ENCODE assay signal across 15 cellular contexts in the genomic region with DNA sequence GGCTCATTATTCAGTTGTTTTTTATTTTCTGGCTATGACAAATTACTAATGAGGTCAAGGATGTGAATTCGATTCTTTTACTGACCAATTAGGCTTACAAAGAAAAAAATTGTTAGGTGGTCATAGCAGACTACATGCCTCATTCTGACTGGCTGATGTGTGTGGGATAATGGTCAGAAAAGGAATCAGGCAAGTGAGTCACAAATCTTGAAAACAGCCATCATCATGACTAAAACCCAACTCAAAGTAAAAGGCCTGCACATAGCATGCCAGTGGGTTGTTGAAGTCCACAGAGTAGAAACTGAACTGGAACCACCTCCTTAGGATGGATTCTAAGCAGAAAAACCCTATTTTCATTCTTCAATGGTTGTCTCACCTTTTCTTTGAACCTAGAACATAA. TPM values are rescaled to one million over a fixed set of nuclear protein-coding genes. Genes with fewer than 3 reads are reported as not detected.
DNase-seq lines count a peak whose midpoint lies in the region; ATAC-seq and FAIRE-seq lines count a peak whose summit lies in the region.
"Had no signal": no experiment of that assay in that cellular context is flagged by ENCODE, and none has a peak within 500 bp of the region (broad histone marks: within the 10 kb centered on the region; RNA-seq: fewer than 3 reads in every experiment).

No MANE protein-coding gene starts in this region.

- no peak for FAIRE-seq in HTR-8/SVneo (lab: Jason Lieb, UNC)

- H3K36me3 ChIP-seq in MG63 = peaks cover 67% of the 10 kb centered on the region

- peaks cover 3% of the 10 kb centered on the region; the same call in 1 of the 2 replicates for H3K9me3 ChIP-seq in MG63

- H3K27me3 ChIP-seq in MG63 = no peaks in the 10 kb centered on the region

- H3K27ac ChIP-seq in epithelial cell of prostate = no peak overlapping the region

- no peak for ATAC-seq in GM19351 (IDR thresholded peaks at IDR 0.05; ENCODE audit: unreplicated experiment)
- ATAC-seq: left colon, Panc1 had no signal

- H3K4me3 ChIP-seq in MG63 = no peak overlapping the region

- DNase-seq in EH (ENCODE audit: low read depth) (peak; percentile 88), MG63 (peak; percentile 31), epithelial cell of prostate (ENCODE audit: low read depth, low spot score) (peak; percentile 12), non-pigmented ciliary epithelial cell (ENCODE audit: low read depth) (peak; percentile 65), HTR-8/SVneo (ENCODE audit: insufficient read length, low spot score) (no peak), NCI-H1048 (lab: John Stamatoyannopoulos, UW) (no peak), DMS 273 (lab: John Stamatoyannopoulos, UW; ENCODE audit: unreplicated experiment) (no peak)
- DNase-seq: activated CD4-positive, CD25-positive, alpha-beta regulatory T cell; CD4-positive, alpha-beta T cell; central memory CD4-positive, alpha-beta T cell; left colon; NCI-H2081 treated with DMSO at 0.1 percent for 48 hours; substantia nigra had no signal

RNA-seq across cellular contexts. Expression of a gene that starts 8.6 kb away (rescaled TPM):
- total RNA-seq in MG63 (2014; rRNA removed; shearing (Covaris generic); ENCODE audit: low replicate concordance) = 13.5 and 20.6 TPM in 2 replicates

RNA-seq across cellular contexts. Expression of a gene that starts 8.9 kb away (rescaled TPM):
- total RNA-seq in MG63 (2014; rRNA removed; shearing (Covaris generic); ENCODE audit: low replicate concordance) = 88.6 TPM in 2 replicates

Comparison
In these comparisons a context has a peak if more than half of its experiments do, and no peak if none do; other contexts are left out.
1. DNase-seq: peak in EH (single experiment), MG63 (single experiment), epithelial cell of prostate (single experiment) and non-pigmented ciliary epithelial cell (single experiment); none in HTR-8/SVneo (single experiment), NCI-H1048 (single experiment) and DMS 273 (single experiment).